Comparison of ENCODE assay signal across 8 cellular contexts in genomic region chr15:41790756-41791546, GRCh38. TPM values are rescaled to one million over a fixed set of nuclear protein-coding genes. Genes with fewer than 3 reads are reported as not detected.
DNase-seq lines count a peak whose midpoint lies in the region; ATAC-seq and TF ChIP-seq lines count a peak whose summit lies in the region.

No MANE protein-coding gene starts in this region.

- H3K4me1 ChIP-seq in HUES64 (ENCODE audit: insufficient read depth, low read length) = peaks cover 34% of the 10 kb centered on the region
- peaks cover 0 to 19% (median 5%) of the 10 kb centered on the region in 4 donors for H3K4me1 ChIP-seq in right lobe of liver

- peaks cover 48% of the 10 kb centered on the region for H3K4me1 Mint-ChIP-seq in brain

- DNase-seq in ACHN (peak; percentile 13), right lobe of liver (no peak), dedifferentiated amniotic fluid mesenchymal stem cell (ENCODE audit: extremely low spot score) (no peak)
- no peak for DNase-seq in activated CD4-positive, CD25-positive, alpha-beta regulatory T cell (lab: John Stamatoyannopoulos, UW)
- no peak for DNase-seq in stimulated activated CD4-positive, alpha-beta T cell treated with anti-CD3 and anti-CD28 coated beads, Interleukin-12 subunit alpha, Interleukin-12 subunit beta, amount 100 ng/mL, for 4 hours

- TF ChIP-seq CTCF in brain (conservative IDR thresholded peaks at IDR 0.05) = no peak
- TF ChIP-seq CTCF in right lobe of liver (IDR thresholded peaks at IDR 0.05) = no peak

- no peaks in the 10 kb centered on the region for H3K27me3 ChIP-seq in HUES64 (ENCODE audit: insufficient read depth, low read length)
- H3K27me3 ChIP-seq in right lobe of liver = no peaks in the 10 kb centered on the region

- peak overlapping the region in 1 of 5 experiments; percentile 30 for H3K4me3 Mint-ChIP-seq in brain

- H3K27ac Mint-ChIP-seq in brain = peak overlapping the region in 3 of 5 experiments; percentile 6 to 82 (median 49)

- ATAC-seq in right lobe of liver (peak; percentile 62 to 95 (median 87)), HG02970 (IDR thresholded peaks at IDR 0.05; ENCODE audit: low FRiP score, unreplicated experiment) (no peak)

- no peaks in the 10 kb centered on the region for H3K36me3 ChIP-seq in HUES64 (ENCODE audit: insufficient read depth, low read length)
- H3K36me3 ChIP-seq in right lobe of liver = no peaks in the 10 kb centered on the region

- H3K9ac ChIP-seq in HUES64 (ENCODE audit: low read depth, low read length) = peak overlapping the region; percentile 20; the same call in 1 of the 2 replicates

- H3K9me3 ChIP-seq in HUES64 (ENCODE audit: insufficient read depth, low read depth, low read length) (no peaks in the 10 kb centered on the region), right lobe of liver (no peaks in the 10 kb centered on the region)

- WGBS in HUES64 = 79% methylated on average over 5 of the region's 5 CpGs
- WGBS in right lobe of liver (ENCODE audit: insufficient coverage, low coverage, low lambda C conversion rate, missing lambda C conversion rate) = 54% methylated on average over 5 of the region's 5 CpGs

- H3K27ac ChIP-seq in HUES64 (ENCODE audit: low read depth, low read length) (peak overlapping the region; percentile 41; the same call in 1 of the 2 replicates), right lobe of liver (no peak overlapping the region)

- H3K27me3 Mint-ChIP-seq in brain = peaks cover 3% of the 10 kb centered on the region

- no peak for TF ChIP-seq POLR2A in right lobe of liver (IDR thresholded peaks at IDR 0.05)

- in situ Hi-C loops in ACHN (cut with HindIII; ENCODE audit: low pct_ligation_motif_present, low pct_unique_long_range_greater_than_20kb, low sequenced_read_pairs) = no loop called here

- H3K4me3 ChIP-seq in HUES64 (ENCODE audit: low read length) (no peak overlapping the region), right lobe of liver (no peak overlapping the region)

- no peaks in the 10 kb centered on the region for H3K9me3 Mint-ChIP-seq in brain

- no peaks in the 10 kb centered on the region for H3K36me3 Mint-ChIP-seq in brain

- intact Hi-C loops in right lobe of liver (cut with DNase I) = no loop called here

RNA-seq across cellular contexts. Expression of gene MAPKBP1, which starts 16.7 kb away (rescaled TPM):
- 5.9 TPM for polyA plus RNA-seq in HUES64 (2013, experiment 1 of 2)
- polyA plus RNA-seq in HUES64 (2013, experiment 2 of 2) = 7.7 TPM
- 11.0 TPM for polyA plus RNA-seq in brain (ENCODE audit: insufficient read depth, low read depth, low replicate concordance)
- total RNA-seq in right lobe of liver = 1 to 10 TPM; 4.3 to 7.9 (median 5.7) TPM

RNA-seq across cellular contexts. Expression of gene JMJD7, which starts 36.9 kb away (rescaled TPM):
- 7.2 TPM for polyA plus RNA-seq in HUES64 (2013, experiment 1 of 2)
- polyA plus RNA-seq in HUES64 (2013, experiment 2 of 2) = 8.3 TPM
- 7.7 TPM for polyA plus RNA-seq in brain (ENCODE audit: insufficient read depth, low read depth, low replicate concordance)
- 1 to 10 TPM; 6.0 to 8.6 (median 7.3) TPM for total RNA-seq in right lobe of liver

RNA-seq across cellular contexts. Expression of gene PLA2G4B, which starts 47.7 kb away (rescaled TPM):
- 4.5 TPM for polyA plus RNA-seq in HUES64 (2013, experiment 1 of 2)
- polyA plus RNA-seq in HUES64 (2013, experiment 2 of 2) = 5.5 TPM
- polyA plus RNA-seq in brain (ENCODE audit: insufficient read depth, low read depth, low replicate concordance) = 1.2 TPM
- 1 to 10 TPM in 5 of 6 experiments, under 1 TPM in 1; 0.31 to 7.3 (median 4.7) TPM for total RNA-seq in right lobe of liver
